Comparison of ENCODE assay signal across 18 cellular contexts in the genomic region with DNA sequence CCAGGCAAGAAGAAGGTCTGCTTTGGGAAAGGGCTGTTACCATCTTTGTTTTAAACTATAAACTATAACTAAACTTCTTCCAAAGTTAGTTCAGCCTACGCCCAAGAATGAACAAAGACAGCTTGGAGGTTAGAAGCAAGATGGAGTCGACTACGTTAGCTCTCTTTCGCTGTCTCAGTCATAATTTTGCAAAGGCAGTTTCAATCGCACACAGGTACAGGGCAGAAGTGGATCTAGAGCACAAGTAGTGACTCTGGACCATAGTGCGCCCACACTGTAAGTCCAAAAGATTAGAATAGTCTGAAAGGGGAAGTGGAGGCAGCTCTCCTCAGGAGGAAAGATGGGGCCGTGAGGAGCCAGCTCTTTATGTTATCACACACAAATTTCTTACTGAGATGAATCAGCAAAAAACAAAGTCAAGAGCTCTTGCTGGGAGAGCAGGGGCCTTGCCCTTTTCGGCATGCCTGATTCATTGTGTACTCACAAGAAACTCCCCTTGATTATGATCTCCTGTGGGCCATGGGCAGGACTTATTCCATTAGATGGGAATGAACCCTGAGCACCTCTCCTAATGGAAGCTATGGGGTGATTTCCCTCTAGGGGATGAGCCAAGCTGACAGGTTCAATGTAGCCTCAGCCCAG.
"Had no signal": no experiment of that assay in that cellular context is flagged by ENCODE, and none has a peak within 500 bp of the region (broad histone marks: within the 10 kb centered on the region; RNA-seq: fewer than 3 reads in every experiment).

No MANE protein-coding gene starts in this region.

- H3K4me3 ChIP-seq: psoas muscle, right lobe of liver, suprapubic skin had no signal

- H3K4me1 ChIP-seq: psoas muscle, right lobe of liver, suprapubic skin had no signal

- H3K36me3 Mint-ChIP-seq: activated naive CD4-positive, alpha-beta T cell treated with anti-CD3 and anti-CD28 coated beads, Interleukin-2, amount 50 U/mL, for 72 hours; brain; type B pancreatic cell had no signal

- H3K4me1 Mint-ChIP-seq: brain; central memory CD8-positive, alpha-beta T cell; nephron had no signal

- H3K4me3 Mint-ChIP-seq: activated T-cell treated with anti-CD3 and anti-CD28 coated beads, Interleukin-2, amount 50 U/mL, for 4 hours; brain; central memory CD8-positive, alpha-beta T cell; nephron; stimulated activated naive CD8-positive, alpha-beta T cell treated with anti-CD3 and anti-CD28 coated beads, Interleukin-15, Interleukin-2, amounts not matched to agents 100 ng/mL and 50 ng/mL, for 24 hours; type B pancreatic cell had no signal

- H3K27me3 ChIP-seq: right lobe of liver, suprapubic skin had no signal

- H3K27me3 Mint-ChIP-seq: type B pancreatic cell had no signal

- H3K27ac Mint-ChIP-seq: activated naive CD4-positive, alpha-beta T cell treated with anti-CD3 and anti-CD28 coated beads, Interleukin-2, amount 50 U/mL, for 72 hours; brain; nephron; stimulated activated naive CD8-positive, alpha-beta T cell treated with anti-CD3 and anti-CD28 coated beads, Interleukin-15, Interleukin-2, amounts not matched to agents 100 ng/mL and 50 ng/mL, for 24 hours; type B pancreatic cell had no signal

- DNase-seq: activated CD4-positive, alpha-beta T cell treated with anti-CD3 and anti-CD28 coated beads, Interleukin-2, amount 50 U/mL, for 48 hours; activated effector memory CD4-positive, alpha-beta T cell treated with Interleukin-2 at 50 U/mL for 16 hours; activated T-cell treated with anti-CD3 and anti-CD28 coated beads, Interleukin-2, amount 50 U/mL, for 4 hours; amygdala; cortex of kidney; effector CD4-positive, alpha-beta T cell; foreskin melanocyte; kidney glomerular epithelial cell; psoas muscle; right lobe of liver; WERI-Rb-1 had no signal

- H3K9me3 ChIP-seq: psoas muscle, right lobe of liver, suprapubic skin had no signal

- H3K9me3 Mint-ChIP-seq: activated naive CD4-positive, alpha-beta T cell treated with anti-CD3 and anti-CD28 coated beads, Interleukin-2, amount 50 U/mL, for 72 hours; activated T-cell treated with anti-CD3 and anti-CD28 coated beads, Interleukin-2, amount 50 U/mL, for 4 hours; central memory CD8-positive, alpha-beta T cell; stimulated activated naive CD8-positive, alpha-beta T cell treated with anti-CD3 and anti-CD28 coated beads, Interleukin-15, Interleukin-2, amounts not matched to agents 100 ng/mL and 50 ng/mL, for 24 hours had no signal

- H3K36me3 ChIP-seq: right lobe of liver, suprapubic skin, WERI-Rb-1 had no signal

- H3K27ac ChIP-seq: psoas muscle, right lobe of liver, suprapubic skin, WERI-Rb-1 had no signal
